1 cellular context compared by ENCODE assay signal in genomic region chr14:73759714-73760597, GRCh38.
A peak's percentile ranks its signal among the peaks of the same experiment; 100 is the strongest.
TF ChIP-seq lines count a peak whose summit lies in the region.

No MANE protein-coding gene starts in this region.

TF ChIP-seq in WTC11, 78 proteins besides CTCF, POLR2A, EP300 and RAD21 (continued from another document):
- TF ChIP-seq CBFB (CRISPR knock-in tag; IDR thresholded peaks at IDR 0.05; ENCODE audit: low read depth) = no peak
- peak; percentile 91 for TF ChIP-seq GABPB1 (CRISPR knock-in tag; IDR thresholded peaks at IDR 0.05)
- no peak for TF ChIP-seq NR3C1 (CRISPR knock-in tag; conservative IDR thresholded peaks at IDR 0.05; ENCODE audit: low read depth)
- TF ChIP-seq AR (CRISPR knock-in tag; IDR thresholded peaks at IDR 0.05) = no peak
- no peak for TF ChIP-seq SMAD3 (CRISPR knock-in tag; IDR thresholded peaks at IDR 0.05; ENCODE audit: borderline replicate concordance)
- no peak for TF ChIP-seq KAT7 (CRISPR knock-in tag; IDR thresholded peaks at IDR 0.05; ENCODE audit: borderline replicate concordance)
- TF ChIP-seq, protein P1, sequence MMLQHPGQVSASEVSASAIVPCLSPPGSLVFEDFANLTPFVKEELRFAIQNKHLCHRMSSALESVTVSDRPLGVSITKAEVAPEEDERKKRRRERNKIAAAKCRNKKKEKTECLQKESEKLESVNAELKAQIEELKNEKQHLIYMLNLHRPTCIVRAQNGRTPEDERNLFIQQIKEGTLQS (CRISPR knock-in tag; conservative IDR thresholded peaks at IDR 0.05) = no peak
- TF ChIP-seq MXD4 (CRISPR knock-in tag; IDR thresholded peaks at IDR 0.05; ENCODE audit: borderline replicate concordance) = no peak
- TF ChIP-seq, protein P2, sequence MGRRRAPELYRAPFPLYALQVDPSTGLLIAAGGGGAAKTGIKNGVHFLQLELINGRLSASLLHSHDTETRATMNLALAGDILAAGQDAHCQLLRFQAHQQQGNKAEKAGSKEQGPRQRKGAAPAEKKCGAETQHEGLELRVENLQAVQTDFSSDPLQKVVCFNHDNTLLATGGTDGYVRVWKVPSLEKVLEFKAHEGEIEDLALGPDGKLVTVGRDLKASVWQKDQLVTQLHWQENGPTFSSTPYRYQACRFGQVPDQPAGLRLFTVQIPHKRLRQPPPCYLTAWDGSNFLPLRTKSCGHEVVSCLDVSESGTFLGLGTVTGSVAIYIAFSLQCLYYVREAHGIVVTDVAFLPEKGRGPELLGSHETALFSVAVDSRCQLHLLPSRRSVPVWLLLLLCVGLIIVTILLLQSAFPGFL (CRISPR knock-in tag; IDR thresholded peaks at IDR 0.05; ENCODE audit: borderline replicate concordance) = no peak
- TF ChIP-seq, protein P3, sequence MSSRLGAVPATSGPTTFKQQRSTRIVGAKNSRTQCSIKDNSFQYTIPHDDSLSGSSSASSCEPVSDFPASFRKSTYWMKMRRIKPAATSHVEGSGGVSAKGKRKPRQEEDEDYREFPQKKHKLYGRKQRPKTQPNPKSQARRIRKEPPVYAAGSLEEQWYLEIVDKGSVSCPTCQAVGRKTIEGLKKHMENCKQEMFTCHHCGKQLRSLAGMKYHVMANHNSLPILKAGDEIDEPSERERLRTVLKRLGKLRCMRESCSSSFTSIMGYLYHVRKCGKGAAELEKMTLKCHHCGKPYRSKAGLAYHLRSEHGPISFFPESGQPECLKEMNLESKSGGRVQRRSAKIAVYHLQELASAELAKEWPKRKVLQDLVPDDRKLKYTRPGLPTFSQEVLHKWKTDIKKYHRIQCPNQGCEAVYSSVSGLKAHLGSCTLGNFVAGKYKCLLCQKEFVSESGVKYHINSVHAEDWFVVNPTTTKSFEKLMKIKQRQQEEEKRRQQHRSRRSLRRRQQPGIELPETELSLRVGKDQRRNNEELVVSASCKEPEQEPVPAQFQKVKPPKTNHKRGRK (CRISPR knock-in tag; IDR thresholded peaks at IDR 0.05; ENCODE audit: borderline replicate concordance) = no peak
- TF ChIP-seq, protein P4, sequence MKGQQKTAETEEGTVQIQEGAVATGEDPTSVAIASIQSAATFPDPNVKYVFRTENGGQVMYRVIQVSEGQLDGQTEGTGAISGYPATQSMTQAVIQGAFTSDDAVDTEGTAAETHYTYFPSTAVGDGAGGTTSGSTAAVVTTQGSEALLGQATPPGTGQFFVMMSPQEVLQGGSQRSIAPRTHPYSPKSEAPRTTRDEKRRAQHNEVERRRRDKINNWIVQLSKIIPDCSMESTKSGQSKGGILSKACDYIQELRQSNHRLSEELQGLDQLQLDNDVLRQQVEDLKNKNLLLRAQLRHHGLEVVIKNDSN (CRISPR knock-in tag; IDR thresholded peaks at IDR 0.05) = no peak
- TF ChIP-seq ZNF532 (CRISPR knock-in tag; IDR thresholded peaks at IDR 0.05; ENCODE audit: borderline replicate concordance) = no peak
- TF ChIP-seq MAX (CRISPR knock-in tag; IDR thresholded peaks at IDR 0.05) = peak; percentile 69
- no peak for TF ChIP-seq TCF7 (CRISPR knock-in tag; IDR thresholded peaks at IDR 0.05; ENCODE audit: low read depth)
- TF ChIP-seq NFE2L1 (CRISPR knock-in tag; IDR thresholded peaks at IDR 0.05) = peak; percentile 33; the same call in 1 of the 2 replicates
- TF ChIP-seq CREM (CRISPR knock-in tag; IDR thresholded peaks at IDR 0.05) = no peak
- TF ChIP-seq, protein P5, sequence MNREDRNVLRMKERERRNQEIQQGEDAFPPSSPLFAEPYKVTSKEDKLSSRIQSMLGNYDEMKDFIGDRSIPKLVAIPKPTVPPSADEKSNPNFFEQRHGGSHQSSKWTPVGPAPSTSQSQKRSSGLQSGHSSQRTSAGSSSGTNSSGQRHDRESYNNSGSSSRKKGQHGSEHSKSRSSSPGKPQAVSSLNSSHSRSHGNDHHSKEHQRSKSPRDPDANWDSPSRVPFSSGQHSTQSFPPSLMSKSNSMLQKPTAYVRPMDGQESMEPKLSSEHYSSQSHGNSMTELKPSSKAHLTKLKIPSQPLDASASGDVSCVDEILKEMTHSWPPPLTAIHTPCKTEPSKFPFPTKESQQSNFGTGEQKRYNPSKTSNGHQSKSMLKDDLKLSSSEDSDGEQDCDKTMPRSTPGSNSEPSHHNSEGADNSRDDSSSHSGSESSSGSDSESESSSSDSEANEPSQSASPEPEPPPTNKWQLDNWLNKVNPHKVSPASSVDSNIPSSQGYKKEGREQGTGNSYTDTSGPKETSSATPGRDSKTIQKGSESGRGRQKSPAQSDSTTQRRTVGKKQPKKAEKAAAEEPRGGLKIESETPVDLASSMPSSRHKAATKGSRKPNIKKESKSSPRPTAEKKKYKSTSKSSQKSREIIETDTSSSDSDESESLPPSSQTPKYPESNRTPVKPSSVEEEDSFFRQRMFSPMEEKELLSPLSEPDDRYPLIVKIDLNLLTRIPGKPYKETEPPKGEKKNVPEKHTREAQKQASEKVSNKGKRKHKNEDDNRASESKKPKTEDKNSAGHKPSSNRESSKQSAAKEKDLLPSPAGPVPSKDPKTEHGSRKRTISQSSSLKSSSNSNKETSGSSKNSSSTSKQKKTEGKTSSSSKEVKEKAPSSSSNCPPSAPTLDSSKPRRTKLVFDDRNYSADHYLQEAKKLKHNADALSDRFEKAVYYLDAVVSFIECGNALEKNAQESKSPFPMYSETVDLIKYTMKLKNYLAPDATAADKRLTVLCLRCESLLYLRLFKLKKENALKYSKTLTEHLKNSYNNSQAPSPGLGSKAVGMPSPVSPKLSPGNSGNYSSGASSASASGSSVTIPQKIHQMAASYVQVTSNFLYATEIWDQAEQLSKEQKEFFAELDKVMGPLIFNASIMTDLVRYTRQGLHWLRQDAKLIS (CRISPR knock-in tag; IDR thresholded peaks at IDR 0.05; ENCODE audit: borderline replicate concordance) = peak; percentile 48; the same call in 1 of the 2 replicates
- peak; percentile 21 for TF ChIP-seq MYBL2 (CRISPR knock-in tag; IDR thresholded peaks at IDR 0.05)
- no peak for TF ChIP-seq ZNF396 (CRISPR knock-in tag; IDR thresholded peaks at IDR 0.05; ENCODE audit: borderline replicate concordance)
- TF ChIP-seq, protein P6, sequence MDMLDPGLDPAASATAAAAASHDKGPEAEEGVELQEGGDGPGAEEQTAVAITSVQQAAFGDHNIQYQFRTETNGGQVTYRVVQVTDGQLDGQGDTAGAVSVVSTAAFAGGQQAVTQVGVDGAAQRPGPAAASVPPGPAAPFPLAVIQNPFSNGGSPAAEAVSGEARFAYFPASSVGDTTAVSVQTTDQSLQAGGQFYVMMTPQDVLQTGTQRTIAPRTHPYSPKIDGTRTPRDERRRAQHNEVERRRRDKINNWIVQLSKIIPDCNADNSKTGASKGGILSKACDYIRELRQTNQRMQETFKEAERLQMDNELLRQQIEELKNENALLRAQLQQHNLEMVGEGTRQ (CRISPR knock-in tag; IDR thresholded peaks at IDR 0.05) = no peak
- no peak for TF ChIP-seq ELF4 (CRISPR knock-in tag; IDR thresholded peaks at IDR 0.05; ENCODE audit: low read depth)
- TF ChIP-seq JUN (CRISPR knock-in tag; IDR thresholded peaks at IDR 0.05) = no peak
- TF ChIP-seq NFYB (CRISPR knock-in tag; conservative IDR thresholded peaks at IDR 0.05; ENCODE audit: low read depth) = no peak
- TF ChIP-seq ZSCAN18 (CRISPR knock-in tag; IDR thresholded peaks at IDR 0.05) = no peak
- TF ChIP-seq, protein P7, sequence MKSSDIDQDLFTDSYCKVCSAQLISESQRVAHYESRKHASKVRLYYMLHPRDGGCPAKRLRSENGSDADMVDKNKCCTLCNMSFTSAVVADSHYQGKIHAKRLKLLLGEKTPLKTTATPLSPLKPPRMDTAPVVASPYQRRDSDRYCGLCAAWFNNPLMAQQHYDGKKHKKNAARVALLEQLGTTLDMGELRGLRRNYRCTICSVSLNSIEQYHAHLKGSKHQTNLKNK (CRISPR knock-in tag; IDR thresholded peaks at IDR 0.05) = no peak
